ENCODE assay signal across 3 cellular contexts in genomic region chr6:154541832-154542231, GRCh38. TPM values are rescaled to one million over a fixed set of nuclear protein-coding genes. Genes with fewer than 3 reads are reported as not detected.
"Had no signal": no experiment of that assay in that cellular context is flagged by ENCODE, and none has a peak within 500 bp of the region (broad histone marks: within the 10 kb centered on the region; RNA-seq: fewer than 3 reads in every experiment).

No MANE protein-coding gene starts in this region.

RNA-seq across cellular contexts. Expression of gene CNKSR3, which starts 31.3 kb away (rescaled TPM):
- total RNA-seq: activated CD4-positive, alpha-beta T cell treated with anti-CD3 and anti-CD28 coated beads, Interleukin-2, amount 10 ng/mL, durations not matched to agents 24 days and 14 days; T-helper 1 cell treated with Interleukin-12 subunit alpha and Interleukin-12 subunit beta and Interleukin-4 antibody, amounts not matched to agents 30 ng/mL and 1 ng/mL, for 36 hours; T-helper 2 cell treated with Interferon-gamma antibody and Interleukin-4, amounts not matched to agents 100 ng/mL and 5 ng/mL, for 36 hours had no signal
